8 cellular contexts compared by ENCODE assay signal in genomic region chr5:151298063-151298462, GRCh38. TPM values are rescaled to one million over a fixed set of nuclear protein-coding genes. Genes with fewer than 3 reads are reported as not detected.
DNase-seq lines count a peak whose midpoint lies in the region; ATAC-seq and TF ChIP-seq lines count a peak whose summit lies in the region.

No MANE protein-coding gene starts in this region.

- POLR2A ChIA-PET in CD4-positive, alpha-beta T cell (lab: Charles Lee) = no interaction called here

- no peaks in the 10 kb centered on the region for H3K9me2 ChIP-seq in Loucy (replicated peaks; ENCODE audit: low read depth, low read length)

- no peaks in the 10 kb centered on the region for H4K20me1 ChIP-seq in Loucy (ENCODE audit: insufficient read depth, low read length, poor library complexity, severe bottlenecking)

- H3K4me3 Mint-ChIP-seq in naive B cell = no peak overlapping the region
- no peak overlapping the region for H3K4me3 Mint-ChIP-seq in CD4-positive, alpha-beta T cell

- CTCF ChIA-PET in CD4-positive, alpha-beta T cell (lab: Charles Lee) = no interaction called here

- TF ChIP-seq CTCF in Loucy (conservative IDR thresholded peaks at IDR 0.05; ENCODE audit: low read length) (peak; percentile 80), brain microvascular endothelial cell (IDR thresholded peaks at IDR 0.05; ENCODE audit: low read depth, low read length, missing control alignments) (no peak)
- TF ChIP-seq CTCF in CD4-positive, alpha-beta T cell (IDR thresholded peaks at IDR 0.05) = no peak

- H3K9me3 ChIP-seq in Loucy (ENCODE audit: insufficient read depth, low read depth, low read length) = no peaks in the 10 kb centered on the region
- no peaks in the 10 kb centered on the region for H3K9me3 ChIP-seq in CD4-positive, alpha-beta T cell (ENCODE audit: control insufficient read depth, low read length)

- peaks cover 10 to 26% (median 25%) of the 10 kb centered on the region in 3 donors for H3K27me3 Mint-ChIP-seq in naive B cell
- H3K27me3 Mint-ChIP-seq in CD4-positive, alpha-beta T cell = peaks cover 46% of the 10 kb centered on the region

- no peak overlapping the region for H3K4me3 ChIP-seq in Loucy (ENCODE audit: low read length, poor library complexity, severe bottlenecking)
- H3K4me3 ChIP-seq in brain microvascular endothelial cell (ENCODE audit: low read depth, low read length) = no peak overlapping the region

- H3K4me1 Mint-ChIP-seq in naive B cell = peaks cover 4 to 18% (median 18%) of the 10 kb centered on the region in 3 donors
- H3K4me1 Mint-ChIP-seq in CD4-positive, alpha-beta T cell (ENCODE audit: low read depth) = no peaks in the 10 kb centered on the region

- H3K9me3 Mint-ChIP-seq in naive B cell = no peaks in the 10 kb centered on the region
- no peaks in the 10 kb centered on the region for H3K9me3 Mint-ChIP-seq in CD4-positive, alpha-beta T cell

- H3K27ac Mint-ChIP-seq in naive B cell = peak overlapping the region in 2 of 6 donors; percentile 59 to 89
- no peak overlapping the region for H3K27ac Mint-ChIP-seq in CD4-positive, alpha-beta T cell

- H3K36me3 ChIP-seq in Loucy (ENCODE audit: insufficient read depth, low read length) = no peaks in the 10 kb centered on the region
- no peaks in the 10 kb centered on the region for H3K36me3 ChIP-seq in brain microvascular endothelial cell (replicated peaks)

- no peak overlapping the region for H3K9ac ChIP-seq in Loucy (ENCODE audit: low read depth, low read length, poor library complexity, severe bottlenecking)

- peak; percentile 54 to 86 for ATAC-seq in naive B cell (ENCODE audit: low read depth in 2 of 2)
- ATAC-seq in CD4-positive, alpha-beta T cell (ENCODE audit: poor library complexity) = no peak

- in situ Hi-C loops in brain microvascular endothelial cell (cut with HindIII; ENCODE audit: low pct_ligation_motif_present, low sequenced_read_pairs) = no loop called here

- no peak overlapping the region for H3K27ac ChIP-seq in brain microvascular endothelial cell
- no peak overlapping the region for H3K27ac ChIP-seq in CD4-positive, alpha-beta T cell (ENCODE audit: low read depth, low read length)

- intact Hi-C loops in CD4-positive, alpha-beta T cell (cut with DNase I, micrococcal nuclease) = no loop called here

- H2AFZ ChIP-seq in Loucy (ENCODE audit: low read length) = no peak overlapping the region

- H3K36me3 Mint-ChIP-seq in naive B cell = no peaks in the 10 kb centered on the region
- H3K36me3 Mint-ChIP-seq in CD4-positive, alpha-beta T cell (ENCODE audit: low read depth) = no peaks in the 10 kb centered on the region

- DNase-seq in SKM-1 treated with dmso at 0.1 percent for 144 hours (lab: John Stamatoyannopoulos, UW; ENCODE audit: unreplicated experiment) = peak; percentile 8
- DNase-seq in SKM-1 (lab: John Stamatoyannopoulos, UW; ENCODE audit: unreplicated experiment) = no peak
- DNase-seq in brain microvascular endothelial cell = peak; percentile 44
- DNase-seq in naive B cell = no peak
- DNase-seq in DMS79 (lab: John Stamatoyannopoulos, UW) = no peak
- DNase-seq in CD4-positive, alpha-beta T cell = no peak
- no peak for DNase-seq in effector CD8-positive, alpha-beta T cell (lab: John Stamatoyannopoulos, UW)

- no peaks in the 10 kb centered on the region for H3K79me2 ChIP-seq in Loucy (ENCODE audit: insufficient read depth, low read length)

- H3K27me3 ChIP-seq in Loucy (ENCODE audit: insufficient read depth, low read length, poor library complexity, severe bottlenecking) (no peaks in the 10 kb centered on the region), brain microvascular endothelial cell (replicated peaks) (no peaks in the 10 kb centered on the region)
- H3K27me3 ChIP-seq in CD4-positive, alpha-beta T cell (ENCODE audit: control insufficient read depth, insufficient read depth, low read length) = peaks cover 10% of the 10 kb centered on the region

- H3F3A ChIP-seq in Loucy (ENCODE audit: low read depth) = no peaks in the 10 kb centered on the region

- no peaks in the 10 kb centered on the region for H3K4me1 ChIP-seq in Loucy (ENCODE audit: insufficient read depth, low read length, poor library complexity, severe bottlenecking)

- no peak overlapping the region for H3K4me2 ChIP-seq in Loucy (ENCODE audit: low read depth, low read length, poor library complexity, severe bottlenecking)

RNA-seq across cellular contexts. Expression of gene SLC36A3, which starts 5.5 kb away (rescaled TPM):
- polyA plus RNA-seq in naive B cell (ENCODE audit: low read depth in 6 of 6) = under 1 TPM in 1 of 6 donors, not detected in 5; 0.26 TPM
- not detected for total RNA-seq in CD4-positive, alpha-beta T cell

RNA-seq across cellular contexts. Expression of gene GM2A, which starts 45.1 kb away (rescaled TPM):
- 10 to 100 TPM; 37.6 to 74.5 (median 53.4) TPM for polyA plus RNA-seq in naive B cell (ENCODE audit: low read depth in 6 of 6)
- 1 to 10 TPM; 3.1 to 4.1 TPM for total RNA-seq in CD4-positive, alpha-beta T cell

RNA-seq across cellular contexts. Expression of gene SLC36A2, which starts 49.3 kb away (rescaled TPM):
- polyA plus RNA-seq in naive B cell (ENCODE audit: low read depth in 6 of 6) = not detected
- not detected for total RNA-seq in CD4-positive, alpha-beta T cell

Comparison
In these comparisons a context has a peak if more than half of its experiments do, and no peak if none do; other contexts are left out.
1. DNase-seq: peak in SKM-1 treated with dmso at 0.1 percent for 144 hours (single experiment) and brain microvascular endothelial cell (single experiment); none in SKM-1 (single experiment), naive B cell (single experiment), DMS79 (single experiment), CD4-positive, alpha-beta T cell (0 of 10) and effector CD8-positive, alpha-beta T cell (single experiment).